In genomic region chr14:76876076-76876475, GRCh38 we compare ENCODE assay signal across 8 cellular contexts. TPM values are rescaled to one million over a fixed set of nuclear protein-coding genes. Genes with fewer than 3 reads are reported as not detected.
A peak's percentile ranks its signal among the peaks of the same experiment; 100 is the strongest.
DNase-seq lines count a peak whose midpoint lies in the region; ATAC-seq and TF ChIP-seq lines count a peak whose summit lies in the region.

No MANE protein-coding gene starts in this region.

- H3K4me1 ChIP-seq in CD4-positive, CD25-positive, alpha-beta regulatory T cell (ENCODE audit: control insufficient read depth, insufficient read depth, low read length, poor library complexity, severe bottlenecking) = no peaks in the 10 kb centered on the region
- H3K4me1 ChIP-seq in endodermal cell (ENCODE audit: control insufficient read depth, insufficient read depth, low read length) (no peaks in the 10 kb centered on the region), mesenchymal stem cell (ENCODE audit: control insufficient read depth, insufficient read depth, low read depth, low read length) (no peaks in the 10 kb centered on the region)

- CTCF ChIA-PET in activated CD8-positive, alpha-beta T cell treated with anti-CD3 and anti-CD28 coated beads, Interleukin-2, amount 10 ng/mL, durations not matched to agents 7 days and 5 days (lab: Charles Lee) = interaction anchor here (0.6 to 8.0 kb wide), 54 partner anchors 8 to 275 kb away, joined by 3 to 371 read pairs (median 5); partner anchors contain the start of gene IRF2BPL

- no peak overlapping the region for H4K91ac ChIP-seq in mesenchymal stem cell (ENCODE audit: low read length)

- peak in 1 of 2 donors; percentile 52 for ATAC-seq in CD4-positive, CD25-positive, alpha-beta regulatory T cell (ENCODE audit: low read depth in 2 of 2)
- ATAC-seq in HG03045 (IDR thresholded peaks at IDR 0.05; ENCODE audit: unreplicated experiment) = peak; percentile 55
- ATAC-seq in activated CD8-positive, alpha-beta T cell treated with anti-CD3 and anti-CD28 coated beads, Interleukin-2, amount 10 ng/mL, durations not matched to agents 7 days and 5 days = peak; percentile 76
- peak; percentile 71 for ATAC-seq in stimulated activated memory B cell treated with anti-CD40 and anti-IgM and Interleukin-4, amounts not matched to agents 10 μg/mL and 1 μg/mL and 100 μg/mL, for 72 hours
- no peak for ATAC-seq in HG03095 (IDR thresholded peaks at IDR 0.05; ENCODE audit: unreplicated experiment)

- no peak overlapping the region for H2BK5ac ChIP-seq in mesenchymal stem cell (ENCODE audit: low read depth, low read length, poor library complexity, severe bottlenecking)

- H3K18ac ChIP-seq in mesenchymal stem cell (ENCODE audit: low read depth in 1 of 2, low read length in 2 of 2) = no peak overlapping the region

- no peak overlapping the region for H3K23ac ChIP-seq in mesenchymal stem cell (ENCODE audit: low read length in 2 of 2)

- no peaks in the 10 kb centered on the region for H3K36me3 Mint-ChIP-seq in CD4-positive, CD25-positive, alpha-beta regulatory T cell
- H3K36me3 Mint-ChIP-seq in activated CD8-positive, alpha-beta T cell treated with anti-CD3 and anti-CD28 coated beads, Interleukin-2, amount 10 ng/mL, durations not matched to agents 7 days and 5 days (ENCODE audit: low read depth) = no peaks in the 10 kb centered on the region
- no peaks in the 10 kb centered on the region for H3K36me3 Mint-ChIP-seq in endodermal cell (ENCODE audit: low read depth)
- H3K36me3 Mint-ChIP-seq in stimulated activated memory B cell treated with anti-CD40 and anti-IgM and Interleukin-4, amounts not matched to agents 10 μg/mL and 1 μg/mL and 100 μg/mL, for 72 hours = no peaks in the 10 kb centered on the region

- POLR2A ChIA-PET in activated CD8-positive, alpha-beta T cell treated with anti-CD3 and anti-CD28 coated beads, Interleukin-2, amount 10 ng/mL, durations not matched to agents 7 days and 5 days (lab: Charles Lee) = interaction anchor here (0.8 to 1.7 kb wide), 4 partner anchors 29 to 194 kb away, joined by 3 to 7 read pairs (median 3); partner anchors contain the start of gene IRF2BPL

- H2AK5ac ChIP-seq in mesenchymal stem cell (ENCODE audit: low read length, severe bottlenecking) = no peak overlapping the region

- H3K4me1 Mint-ChIP-seq in CD4-positive, CD25-positive, alpha-beta regulatory T cell = peaks cover 0 to 5% (median 1%) of the 10 kb centered on the region in 4 donors
- H3K4me1 Mint-ChIP-seq in activated CD8-positive, alpha-beta T cell treated with anti-CD3 and anti-CD28 coated beads, Interleukin-2, amount 10 ng/mL, durations not matched to agents 7 days and 5 days (ENCODE audit: low read depth) = peaks cover 2% of the 10 kb centered on the region
- peaks cover 1% of the 10 kb centered on the region for H3K4me1 Mint-ChIP-seq in endodermal cell
- no peaks in the 10 kb centered on the region for H3K4me1 Mint-ChIP-seq in stimulated activated memory B cell treated with anti-CD40 and anti-IgM and Interleukin-4, amounts not matched to agents 10 μg/mL and 1 μg/mL and 100 μg/mL, for 72 hours

- H3K9ac ChIP-seq in endodermal cell (ENCODE audit: extremely low read depth, low read length, poor library complexity, severe bottlenecking) (no peak overlapping the region), mesenchymal stem cell (ENCODE audit: low read length) (no peak overlapping the region)

- no peaks in the 10 kb centered on the region for H3K27me3 ChIP-seq in CD4-positive, CD25-positive, alpha-beta regulatory T cell (ENCODE audit: control insufficient read depth, insufficient read depth, low read length)
- H3K27me3 ChIP-seq in endodermal cell (ENCODE audit: control insufficient read depth, insufficient read depth, low read length, poor library complexity, severe bottlenecking) (no peaks in the 10 kb centered on the region), mesenchymal stem cell (ENCODE audit: control insufficient read depth in 1 of 2, insufficient read depth in 1 of 2, low read length in 2 of 2) (peaks cover under 1 to 15% of the 10 kb centered on the region in 2 experiments)

- H3K4ac ChIP-seq in mesenchymal stem cell (ENCODE audit: low read depth in 1 of 2, low read length in 2 of 2) = no peak overlapping the region

- no peak overlapping the region for H3K27ac ChIP-seq in CD4-positive, CD25-positive, alpha-beta regulatory T cell (ENCODE audit: insufficient read depth, low read length, poor library complexity, severe bottlenecking)
- H3K27ac ChIP-seq in endodermal cell (ENCODE audit: low read depth, low read length) (no peak overlapping the region), mesenchymal stem cell (ENCODE audit: low read length, poor library complexity, severe bottlenecking) (no peak overlapping the region)

- no peaks in the 10 kb centered on the region for H3K79me1 ChIP-seq in mesenchymal stem cell (replicated peaks; ENCODE audit: low read length, poor library complexity, severe bottlenecking)

- peak; percentile 9 to 46 (median 40) for DNase-seq in CD4-positive, CD25-positive, alpha-beta regulatory T cell
- DNase-seq in NCI-H748 treated with DMSO at 0.1 percent for 48 hours (lab: John Stamatoyannopoulos, UW) = peak; percentile 34
- DNase-seq in activated CD8-positive, alpha-beta T cell treated with anti-CD3 and anti-CD28 coated beads, Interleukin-2, amount 10 ng/mL, durations not matched to agents 7 days and 5 days = peak; percentile 63
- peak; percentile 89 for DNase-seq in endodermal cell
- DNase-seq in mesenchymal stem cell = peak; percentile 73

- no peaks in the 10 kb centered on the region for H3K36me3 ChIP-seq in CD4-positive, CD25-positive, alpha-beta regulatory T cell (ENCODE audit: control insufficient read depth, insufficient read depth, low read length)
- H3K36me3 ChIP-seq in endodermal cell (ENCODE audit: control insufficient read depth, insufficient read depth, low read length) (no peaks in the 10 kb centered on the region), mesenchymal stem cell (ENCODE audit: control insufficient read depth in 1 of 2, insufficient read depth in 2 of 2, low read depth in 1 of 2, low read length in 2 of 2) (no peaks in the 10 kb centered on the region)

- TF ChIP-seq CTCF in endodermal cell (conservative IDR thresholded peaks at IDR 0.05) = peak; percentile 97

- no peak overlapping the region for H4K8ac ChIP-seq in mesenchymal stem cell (ENCODE audit: low read length)

- peaks cover 31% of the 10 kb centered on the region for H3K27me3 Mint-ChIP-seq in CD4-positive, CD25-positive, alpha-beta regulatory T cell
- no peaks in the 10 kb centered on the region for H3K27me3 Mint-ChIP-seq in activated CD8-positive, alpha-beta T cell treated with anti-CD3 and anti-CD28 coated beads, Interleukin-2, amount 10 ng/mL, durations not matched to agents 7 days and 5 days (ENCODE audit: low read depth)
- no peaks in the 10 kb centered on the region for H3K27me3 Mint-ChIP-seq in endodermal cell (ENCODE audit: insufficient read depth)
- H3K27me3 Mint-ChIP-seq in stimulated activated memory B cell treated with anti-CD40 and anti-IgM and Interleukin-4, amounts not matched to agents 10 μg/mL and 1 μg/mL and 100 μg/mL, for 72 hours = peaks cover 7% of the 10 kb centered on the region

- H3K14ac ChIP-seq in mesenchymal stem cell (ENCODE audit: low read length in 2 of 2) = no peak overlapping the region

- peaks cover 6 to 9% of the 10 kb centered on the region in 2 experiments for H3K9me3 ChIP-seq in CD4-positive, CD25-positive, alpha-beta regulatory T cell (ENCODE audit: control insufficient read depth in 2 of 2, low read length in 2 of 2)
- H3K9me3 ChIP-seq in endodermal cell (ENCODE audit: control insufficient read depth, low read length) (peaks cover 9% of the 10 kb centered on the region), mesenchymal stem cell (ENCODE audit: control insufficient read depth, low read length) (no peaks in the 10 kb centered on the region)

- H3K27ac Mint-ChIP-seq in CD4-positive, CD25-positive, alpha-beta regulatory T cell = no peak overlapping the region
- no peak overlapping the region for H3K27ac Mint-ChIP-seq in activated CD8-positive, alpha-beta T cell treated with anti-CD3 and anti-CD28 coated beads, Interleukin-2, amount 10 ng/mL, durations not matched to agents 7 days and 5 days
- no peak overlapping the region for H3K27ac Mint-ChIP-seq in endodermal cell
- H3K27ac Mint-ChIP-seq in stimulated activated memory B cell treated with anti-CD40 and anti-IgM and Interleukin-4, amounts not matched to agents 10 μg/mL and 1 μg/mL and 100 μg/mL, for 72 hours = no peak overlapping the region

- H2BK15ac ChIP-seq in mesenchymal stem cell (ENCODE audit: low read depth, poor library complexity, severe bottlenecking) = no peak overlapping the region

- H2BK12ac ChIP-seq in mesenchymal stem cell (ENCODE audit: low read length in 2 of 2) = no peak overlapping the region

- H2AFZ ChIP-seq in mesenchymal stem cell (ENCODE audit: low read depth, low read length) = no peak overlapping the region

- H3K9me3 Mint-ChIP-seq in CD4-positive, CD25-positive, alpha-beta regulatory T cell = no peaks in the 10 kb centered on the region
- H3K9me3 Mint-ChIP-seq in activated CD8-positive, alpha-beta T cell treated with anti-CD3 and anti-CD28 coated beads, Interleukin-2, amount 10 ng/mL, durations not matched to agents 7 days and 5 days (ENCODE audit: insufficient read depth) = peaks cover 5% of the 10 kb centered on the region
- H3K9me3 Mint-ChIP-seq in endodermal cell = peaks cover 11% of the 10 kb centered on the region
- H3K9me3 Mint-ChIP-seq in stimulated activated memory B cell treated with anti-CD40 and anti-IgM and Interleukin-4, amounts not matched to agents 10 μg/mL and 1 μg/mL and 100 μg/mL, for 72 hours = no peaks in the 10 kb centered on the region

- 54 to 56% methylated on average over 3 of the region's 3 CpGs for WGBS in endodermal cell (ENCODE audit: insufficient coverage in 1 of 2, insufficient read length in 1 of 2), 2 experiments
- WGBS in mesenchymal stem cell = 43% methylated on average over 3 of the region's 3 CpGs

- H3K4me3 ChIP-seq in CD4-positive, CD25-positive, alpha-beta regulatory T cell (ENCODE audit: low read depth, low read length) = no peak overlapping the region
- H3K4me3 ChIP-seq in endodermal cell (ENCODE audit: low read length) (no peak overlapping the region), mesenchymal stem cell (ENCODE audit: insufficient read depth in 1 of 2, low read depth in 1 of 2, low read length in 2 of 2) (no peak overlapping the region)

- H3K4me2 ChIP-seq in mesenchymal stem cell (ENCODE audit: low read length, poor library complexity, severe bottlenecking) = no peak overlapping the region

- H2BK120ac ChIP-seq in mesenchymal stem cell (ENCODE audit: low read depth, low read length) = no peak overlapping the region

- H3K4me3 Mint-ChIP-seq in CD4-positive, CD25-positive, alpha-beta regulatory T cell = no peak overlapping the region
- H3K4me3 Mint-ChIP-seq in activated CD8-positive, alpha-beta T cell treated with anti-CD3 and anti-CD28 coated beads, Interleukin-2, amount 10 ng/mL, durations not matched to agents 7 days and 5 days = no peak overlapping the region
- H3K4me3 Mint-ChIP-seq in endodermal cell = no peak overlapping the region
- H3K4me3 Mint-ChIP-seq in stimulated activated memory B cell treated with anti-CD40 and anti-IgM and Interleukin-4, amounts not matched to agents 10 μg/mL and 1 μg/mL and 100 μg/mL, for 72 hours = no peak overlapping the region

RNA-seq across cellular contexts. Expression of gene LRRC74A, which starts 49.9 kb away (rescaled TPM):
- total RNA-seq in CD4-positive, CD25-positive, alpha-beta regulatory T cell = not detected
- not detected for polyA plus RNA-seq in CD4-positive, CD25-positive, alpha-beta regulatory T cell
- not detected for total RNA-seq in activated CD8-positive, alpha-beta T cell treated with anti-CD3 and anti-CD28 coated beads, Interleukin-2, amount 10 ng/mL, durations not matched to agents 7 days and 5 days
- total RNA-seq in endodermal cell = not detected
- not detected for polyA plus RNA-seq in endodermal cell (2013, experiment 1 of 2)
- not detected for polyA plus RNA-seq in endodermal cell (2013, experiment 2 of 2)
- not detected for polyA plus RNA-seq in mesenchymal stem cell (2013, experiment 1 of 2)
- polyA plus RNA-seq in mesenchymal stem cell (2013, experiment 2 of 2) = not detected

Comparison
In these comparisons a context has a peak if more than half of its experiments do, and no peak if none do; other contexts are left out.
1. DNase-seq: peak in every context shown above with its lines; median percentile 89 in endodermal cell; 73 in mesenchymal stem cell; 63 in activated CD8-positive, alpha-beta T cell treated with anti-CD3 and anti-CD28 coated beads, Interleukin-2, amount 10 ng/mL, durations not matched to agents 7 days and 5 days; 40 in CD4-positive, CD25-positive, alpha-beta regulatory T cell; 34 in NCI-H748 treated with DMSO at 0.1 percent for 48 hours.